Comparison of ENCODE assay signal across 1 cellular context in genomic region chr10:25899304-25899703, GRCh38.
TF ChIP-seq lines count a peak whose summit lies in the region.

No MANE protein-coding gene starts in this region.

TF ChIP-seq in GM23338, 12 proteins besides CTCF, POLR2A, EP300 and RAD21 (continued from another document):
- no peak for TF ChIP-seq ZNF462 (CRISPR knock-in tag; IDR thresholded peaks at IDR 0.05)
- no peak for TF ChIP-seq NANOG (IDR thresholded peaks at IDR 0.05; ENCODE audit: borderline replicate concordance)
- no peak for TF ChIP-seq JUNB (IDR thresholded peaks at IDR 0.05; ENCODE audit: unreplicated experiment)
- TF ChIP-seq ETS1 (IDR thresholded peaks at IDR 0.05), result no peak
